ENCODE assay signal across 11 cellular contexts in genomic region chr1:158414651-158415345, GRCh38. TPM values are rescaled to one million over a fixed set of nuclear protein-coding genes. Genes with fewer than 3 reads are reported as not detected.
"Had no signal": no experiment of that assay in that cellular context is flagged by ENCODE, and none has a peak within 500 bp of the region (broad histone marks: within the 10 kb centered on the region; RNA-seq: fewer than 3 reads in every experiment).

No MANE protein-coding gene starts in this region.

- H3K4me2 ChIP-seq: GM23338 had no signal

- DNase-seq: GM23248, GOT3, H7, H9, HCEC 1CT, HFFc6 had no signal

- H2AFZ ChIP-seq: GM23248 had no signal

- H3K36me3 ChIP-seq: HAP-1 had no signal

- H3K4me3 ChIP-seq: GM23248, GM23338, HAP-1 had no signal

- H3K9ac ChIP-seq: GM23248 had no signal

- ATAC-seq: GM23338, HCT116 had no signal

- H3K27ac ChIP-seq: GM23248 had no signal

- FAIRE-seq: H54 had no signal

- H3K9me3 ChIP-seq: HAP-1 had no signal

- H3K4me1 ChIP-seq: HAP-1 had no signal

RNA-seq across cellular contexts. Expression of gene OR10K2, which starts 11.2 kb away (rescaled TPM):
- total RNA-seq: GM23248, GM23338, H4, H7, H9, HFFc6 had no signal
- polyA plus RNA-seq: GM23248, GM23338 had no signal

RNA-seq across cellular contexts. Expression of gene OR10T2, which starts 15.5 kb away (rescaled TPM):
- total RNA-seq: GM23248, GM23338, H4, H7, H9, HFFc6 had no signal
- polyA plus RNA-seq: GM23248, GM23338 had no signal

RNA-seq across cellular contexts. Expression of gene OR10K1, which starts 46.8 kb away (rescaled TPM):
- total RNA-seq: GM23248, GM23338, H4, H7, H9, HFFc6 had no signal
- polyA plus RNA-seq: GM23248, GM23338 had no signal

RNA-seq across cellular contexts. Expression of gene OR10R2, which starts 57.2 kb away (rescaled TPM):
- total RNA-seq: GM23248, GM23338, H4, H7, H9, HFFc6 had no signal
- polyA plus RNA-seq: GM23248, GM23338 had no signal
